In the genomic region with DNA sequence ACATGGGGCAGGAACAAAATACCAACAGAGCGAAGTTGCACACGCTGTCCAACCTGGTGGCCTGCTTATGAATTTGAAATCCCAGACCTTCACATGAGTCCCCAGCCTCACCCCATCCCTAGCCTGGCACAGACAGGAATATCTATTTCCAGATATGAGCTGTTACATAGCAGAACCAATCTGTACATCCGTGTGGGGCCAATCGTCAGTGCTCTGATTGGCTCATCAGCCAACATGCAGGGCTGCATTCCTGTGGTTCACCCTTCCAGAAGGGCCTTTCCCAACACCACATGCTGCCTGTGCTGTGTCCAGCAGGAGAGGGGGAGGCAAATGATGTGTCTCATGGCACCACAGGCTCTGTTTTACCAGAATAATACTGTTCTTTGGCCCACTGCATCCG, we compare ENCODE assay signal across 11 cellular contexts. TPM values are rescaled to one million over a fixed set of nuclear protein-coding genes. Genes with fewer than 3 reads are reported as not detected.
A peak's percentile ranks its signal among the peaks of the same experiment; 100 is the strongest.
DNase-seq lines count a peak whose midpoint lies in the region; FAIRE-seq and TF ChIP-seq lines count a peak whose summit lies in the region.
"Had no signal": no experiment of that assay in that cellular context is flagged by ENCODE, and none has a peak within 500 bp of the region (broad histone marks: within the 10 kb centered on the region; RNA-seq: fewer than 3 reads in every experiment).

No MANE protein-coding gene starts in this region.

- 46 to 60% methylated on average over 5 of the region's 5 CpGs for WGBS in lower leg skin, 2 donors

- no peak for TF ChIP-seq POLR2A in lower leg skin (IDR thresholded peaks at IDR 0.05)

- H3K27ac ChIP-seq in coronary artery: peak overlapping the region; percentile 60 to 87
- H3K27ac ChIP-seq: parathyroid adenoma had no signal

- FAIRE-seq in HTR-8/SVneo (lab: Jason Lieb, UNC): peak; percentile 97
- FAIRE-seq: GM12891 had no signal

- TF ChIP-seq CTCF in coronary artery (IDR thresholded peaks at IDR 0.05) (no peak), lower leg skin (IDR thresholded peaks at IDR 0.05) (no peak)

- intact Hi-C loops in lower leg skin (cut with DNase I; ENCODE audit: low total_unique reads): no loop called here

- H3K4me3 ChIP-seq in coronary artery: peak overlapping the region; percentile 13
- no peak overlapping the region for H3K4me3 ChIP-seq in lower leg skin (ENCODE audit: low read depth, poor library complexity, severe bottlenecking)

- DNase-seq in HTR-8/SVneo (ENCODE audit: insufficient read length, low spot score) (peak; percentile 74), coronary artery (ENCODE audit: low spot score) (peak; percentile 85), lower leg skin (ENCODE audit: low spot score in 2 of 2) (peak; percentile 58 to 91), ureter (ENCODE audit: low spot score) (peak; percentile 73), SHP77 treated with DMSO at 0.1 percent for 48 hours (lab: John Stamatoyannopoulos, UW) (no peak), NOMO-1 treated with dmso at 0.1 percent for 144 hours (lab: John Stamatoyannopoulos, UW; ENCODE audit: unreplicated experiment) (no peak), NCI-H1436 (lab: John Stamatoyannopoulos, UW) (no peak), NCI-H187 (lab: John Stamatoyannopoulos, UW) (no peak)
- DNase-seq: activated CD4-positive, alpha-beta T cell treated with anti-CD3 and anti-CD28 coated beads for 1 hour had no signal

RNA-seq across cellular contexts. Expression of gene CCN1, which starts 31.3 kb away (rescaled TPM):
- total RNA-seq in lower leg skin (100 to 1,000 TPM in 2 of 4 donors, 10 to 100 TPM in 2; 47.1 to 174 (median 80.4) TPM), ureter (25.5 TPM)

Comparison
In these comparisons a context has a peak if more than half of its experiments do, and no peak if none do; other contexts are left out.
1. DNase-seq: peak in HTR-8/SVneo (single experiment), coronary artery (single experiment), lower leg skin (2 of 2) and ureter (single experiment); none in SHP77 treated with DMSO at 0.1 percent for 48 hours (single experiment), NOMO-1 treated with dmso at 0.1 percent for 144 hours (single experiment), NCI-H1436 (single experiment) and NCI-H187 (0 of 2).